Comparison of ENCODE assay signal across 9 cellular contexts in genomic region chr5:138449501-138450239, GRCh38. TPM values are rescaled to one million over a fixed set of nuclear protein-coding genes. Genes with fewer than 3 reads are reported as not detected.
DNase-seq lines count a peak whose midpoint lies in the region; ATAC-seq and TF ChIP-seq lines count a peak whose summit lies in the region.
"Had no signal": no experiment of that assay in that cellular context is flagged by ENCODE, and none has a peak within 500 bp of the region (broad histone marks: within the 10 kb centered on the region; RNA-seq: fewer than 3 reads in every experiment).

No MANE protein-coding gene starts in this region.

- BruUV-seq in Caco-2 (replicated peaks; lab: Mats Ljungman, UMichigan): no TSS peak

- H2AFZ ChIP-seq in MM.1S (ENCODE audit: low read length) (peak overlapping the region; percentile 65), parathyroid adenoma (peak overlapping the region; percentile 50)

- peak overlapping the region; percentile 27 for H3K4me2 ChIP-seq in MM.1S (ENCODE audit: low read depth, low read length)
- H3K4me2 ChIP-seq in parathyroid adenoma (ENCODE audit: low read length): no peak overlapping the region

- H3K9me3 ChIP-seq in Caco-2: no peaks in the 10 kb centered on the region
- H3K9me3 ChIP-seq in MM.1S (replicated peaks; ENCODE audit: insufficient read depth, low read length): no peaks in the 10 kb centered on the region
- no peaks in the 10 kb centered on the region for H3K9me3 ChIP-seq in parathyroid adenoma (ENCODE audit: control insufficient read depth, low read length)
- H3K9me3 ChIP-seq in transverse colon: no peaks in the 10 kb centered on the region

- no peaks in the 10 kb centered on the region for H3F3A ChIP-seq in MM.1S (ENCODE audit: insufficient read depth, low read length)

- CTCF ChIA-PET in Caco-2 (lab: Charles Lee): interaction anchor here (0.8 to 4.3 kb wide), 8 partner anchors 11 to 101 kb away, joined by 3 to 43 read pairs (median 4); partner anchors contain the start of genes EGR1 and REEP2

- intact Hi-C loops in Caco-2 (cut with micrococcal nuclease; ENCODE audit: unreplicated experiment) (loop anchor here (1.0 kb wide), 3 partner anchors 15 to 99 kb away; no protein-coding TSS in a partner anchor), transverse colon (cut with DNase I; ENCODE audit: low total_unique reads) (loop anchor here (2.0 kb wide), 1 partner anchor 55 kb away; no protein-coding TSS in a partner anchor)

- H3K27me3 ChIP-seq in Caco-2 (replicated peaks; ENCODE audit: control insufficient read depth, insufficient read depth, low read length) (no peaks in the 10 kb centered on the region), MM.1S (replicated peaks; ENCODE audit: insufficient read depth, low read length) (no peaks in the 10 kb centered on the region; the same call in 1 of the 2 replicates), parathyroid adenoma (ENCODE audit: control insufficient read depth, insufficient read depth, low read length) (no peaks in the 10 kb centered on the region), transverse colon (no peaks in the 10 kb centered on the region)

- H3K36me3 ChIP-seq in Caco-2 (ENCODE audit: control insufficient read depth, insufficient read depth, low read length) (no peaks in the 10 kb centered on the region), MM.1S (replicated peaks; ENCODE audit: insufficient read depth, low read length) (no peaks in the 10 kb centered on the region), parathyroid adenoma (ENCODE audit: control insufficient read depth, insufficient read depth, low read length) (no peaks in the 10 kb centered on the region), transverse colon (no peaks in the 10 kb centered on the region)

- H3K4me3 ChIP-seq in Caco-2 (ENCODE audit: low read depth, low read length): no peak overlapping the region
- no peak overlapping the region for H3K4me3 ChIP-seq in MM.1S (ENCODE audit: low read length)
- H3K4me3 ChIP-seq in parathyroid adenoma (ENCODE audit: low read depth, low read length): peak overlapping the region; percentile 14
- no peak overlapping the region for H3K4me3 ChIP-seq in transverse colon

- H3K27ac Mint-ChIP-seq in Caco-2 (ENCODE audit: unreplicated experiment): no peak overlapping the region
- H3K27ac Mint-ChIP-seq in activated naive CD4-positive, alpha-beta T cell treated with anti-CD3 and anti-CD28 coated beads, Interleukin-2, amount 50 U/mL, for 24 hours: peak overlapping the region; percentile 24

- no peaks in the 10 kb centered on the region for H3K4me1 Mint-ChIP-seq in Caco-2 (ENCODE audit: low read depth, unreplicated experiment)
- peaks cover 5% of the 10 kb centered on the region for H3K4me1 Mint-ChIP-seq in activated naive CD4-positive, alpha-beta T cell treated with anti-CD3 and anti-CD28 coated beads, Interleukin-2, amount 50 U/mL, for 24 hours

- TF ChIP-seq CTCF in Caco-2 (IDR thresholded peaks at IDR 0.05; ENCODE audit: insufficient read depth in 1 of 2, low read depth in 1 of 2, low read length in 1 of 2, severe bottlenecking in 1 of 2, unreplicated experiment in 1 of 2): peak; percentile 87 to 97
- peak; percentile 91 for TF ChIP-seq CTCF in MM.1S (IDR thresholded peaks at IDR 0.05; ENCODE audit: low read length)
- TF ChIP-seq CTCF in parathyroid adenoma (IDR thresholded peaks at IDR 0.05): peak; percentile 95
- peak; percentile 90 to 96 (median 95) for TF ChIP-seq CTCF in transverse colon (IDR thresholded peaks at IDR 0.05)

- no peaks in the 10 kb centered on the region for H3K9me3 Mint-ChIP-seq in Caco-2 (ENCODE audit: unreplicated experiment)
- H3K9me3 Mint-ChIP-seq in activated naive CD4-positive, alpha-beta T cell treated with anti-CD3 and anti-CD28 coated beads, Interleukin-2, amount 50 U/mL, for 24 hours: no peaks in the 10 kb centered on the region

- WGBS in transverse colon (ENCODE audit: low coverage in 1 of 2), 2 donors: 24% methylated on average over 15 of the region's 22 CpGs; no CpG with 5 or more reads in 1 of the 2 donors

- H3K79me2 ChIP-seq in MM.1S (ENCODE audit: low read length) (no peaks in the 10 kb centered on the region), parathyroid adenoma (no peaks in the 10 kb centered on the region)

- H4K20me1 ChIP-seq in MM.1S (ENCODE audit: insufficient read depth, low read length): no peaks in the 10 kb centered on the region

- H3K27ac ChIP-seq in MM.1S (ENCODE audit: low read length) (no peak overlapping the region), parathyroid adenoma (no peak overlapping the region), transverse colon (no peak overlapping the region)
- H3K27ac ChIP-seq: epithelial cell of prostate had no signal

- no peak overlapping the region for H3K9ac ChIP-seq in MM.1S (ENCODE audit: low read length)
- no peak overlapping the region for H3K9ac ChIP-seq in parathyroid adenoma

- POLR2A ChIA-PET in Caco-2 (lab: Charles Lee): interaction anchor here (0.6 to 2.2 kb wide), 3 partner anchors 13 to 228 kb away, joined by 3 to 14 read pairs (median 3); partner anchors contain the start of gene EGR1

- H3K9me2 ChIP-seq in MM.1S (replicated peaks; ENCODE audit: insufficient read depth, low read length): no peaks in the 10 kb centered on the region

- peak; percentile 84 to 92 for DNase-seq in Caco-2
- DNase-seq in MM.1S: peak; percentile 72
- DNase-seq in SKM-1 (lab: John Stamatoyannopoulos, UW; ENCODE audit: unreplicated experiment): peak; percentile 72
- DNase-seq in globus pallidus (ENCODE audit: low spot score): peak; percentile 71
- peak; percentile 90 for DNase-seq in transverse colon

- no peak overlapping the region for H3K4me3 Mint-ChIP-seq in Caco-2 (ENCODE audit: unreplicated experiment)
- H3K4me3 Mint-ChIP-seq in activated naive CD4-positive, alpha-beta T cell treated with anti-CD3 and anti-CD28 coated beads, Interleukin-2, amount 50 U/mL, for 24 hours: no peak overlapping the region

- peak; percentile 66 for ATAC-seq in GM21515 (IDR thresholded peaks at IDR 0.05; ENCODE audit: unreplicated experiment)

- TF ChIP-seq POLR2A in transverse colon (IDR thresholded peaks at IDR 0.05): no peak

- H3K36me3 Mint-ChIP-seq in Caco-2 (ENCODE audit: insufficient read depth, unreplicated experiment): no peaks in the 10 kb centered on the region
- no peaks in the 10 kb centered on the region for H3K36me3 Mint-ChIP-seq in activated naive CD4-positive, alpha-beta T cell treated with anti-CD3 and anti-CD28 coated beads, Interleukin-2, amount 50 U/mL, for 24 hours

- H3K4me1 ChIP-seq in Caco-2: peaks cover 9% of the 10 kb centered on the region
- H3K4me1 ChIP-seq in MM.1S (ENCODE audit: low read length): no peaks in the 10 kb centered on the region
- peaks cover 4% of the 10 kb centered on the region for H3K4me1 ChIP-seq in parathyroid adenoma
- peaks cover 0 to 10% (median 8%) of the 10 kb centered on the region in 4 donors for H3K4me1 ChIP-seq in transverse colon

- H3K27me3 Mint-ChIP-seq in Caco-2 (ENCODE audit: insufficient read depth, unreplicated experiment): no peaks in the 10 kb centered on the region
- H3K27me3 Mint-ChIP-seq in activated naive CD4-positive, alpha-beta T cell treated with anti-CD3 and anti-CD28 coated beads, Interleukin-2, amount 50 U/mL, for 24 hours: no peaks in the 10 kb centered on the region

- TF ChIP-seq EP300 in transverse colon (IDR thresholded peaks at IDR 0.05; ENCODE audit: low read depth): no peak

- in situ Hi-C loops in transverse colon (cut with MboI; ENCODE audit: low pct_ligation_motif_present in 1 of 4, low pct_unique_long_range_greater_than_20kb in 1 of 4, low sequenced_read_pairs in 3 of 4): loop anchor here in 2 of 4 donors (5.0 kb wide), 1 partner anchor 53 kb away; no protein-coding TSS in a partner anchor

RNA-seq across cellular contexts. Expression of gene REEP2, which starts 10.8 kb away (rescaled TPM):
- total RNA-seq in Caco-2 (2022) (3.8 and 4.5 TPM in 2 replicates), transverse colon (1 to 10 TPM; 2.9 to 6.4 (median 4.8) TPM)

RNA-seq across cellular contexts. Expression of gene EGR1, which starts 15.6 kb away (rescaled TPM):
- total RNA-seq in Caco-2 (2022) (83.7 and 84.0 TPM in 2 replicates), transverse colon (10 to 100 TPM; 56.0 to 69.9 (median 65.0) TPM)
